In the genomic region with DNA sequence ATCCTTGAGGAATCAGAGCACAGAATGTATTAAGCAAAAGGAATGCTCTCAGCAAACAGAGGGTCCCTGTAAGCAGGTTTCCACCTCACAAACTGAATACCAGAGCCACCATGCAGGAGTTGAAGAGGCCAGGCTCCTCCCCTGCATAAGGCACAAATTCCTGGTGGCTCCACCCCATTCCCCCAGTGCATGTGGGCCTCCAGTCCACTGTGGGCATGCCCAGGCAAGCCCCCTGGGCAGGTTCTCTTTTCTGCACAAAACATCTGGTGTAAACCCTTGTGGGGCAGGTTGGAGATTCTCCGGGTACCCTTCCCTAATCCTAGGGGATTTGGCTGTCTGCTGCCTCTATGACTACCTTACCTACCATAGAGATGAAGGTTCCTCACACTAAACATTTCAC, we compare ENCODE assay signal across 27 cellular contexts.
DNase-seq lines count a peak whose midpoint lies in the region; ATAC-seq, FAIRE-seq and TF ChIP-seq lines count a peak whose summit lies in the region.
"Had no signal": no experiment of that assay in that cellular context is flagged by ENCODE, and none has a peak within 500 bp of the region (broad histone marks: within the 10 kb centered on the region; RNA-seq: fewer than 3 reads in every experiment).

No MANE protein-coding gene starts in this region.

- FAIRE-seq in frontal cortex (lab: Jason Lieb, UNC), result no peak

- ATAC-seq in GM18909 (IDR thresholded peaks at IDR 0.05; ENCODE audit: poor library complexity, unreplicated experiment), result no peak
- ATAC-seq: activated CD4-positive, CD25-positive, alpha-beta regulatory T cell treated with anti-CD3 and anti-CD28 coated beads, Interleukin-2, amount 50 U/mL, for 24 hours; activated naive CD4-positive, alpha-beta T cell treated with anti-CD3 and anti-CD28 coated beads, Interleukin-2, amount 50 U/mL, for 72 hours; activated T-helper 17 cell treated with anti-CD3 and anti-CD28 coated beads, Interleukin-2, amount 50 U/mL, for 72 hours; lower lobe of right lung; upper lobe of right lung had no signal

- DNase-seq in AG10803 (ENCODE audit: low read depth) (peak; percentile 13), GDM1 (lab: John Stamatoyannopoulos, UW) (peak; percentile 49), islet precursor cell (peak; percentile 89), frontal cortex (ENCODE audit: low spot score in 2 of 2) (no peak), cerebellar nuclear complex (lab: John Stamatoyannopoulos, UW) (no peak)
- DNase-seq: activated CD4-positive, alpha-beta memory T cell treated with anti-CD3 and anti-CD28 coated beads, Interleukin-2, amount 10 ng/mL, durations not matched to agents 7 days and 5 days; activated CD8-positive, alpha-beta memory T cell treated with anti-CD3 and anti-CD28 coated beads, Interleukin-2, amount 50 U/mL, for 48 hours; anterior cingulate cortex; C1 segment of cervical spinal cord; caudate nucleus; COR-L47; lower lobe of right lung; NCI-H1048; NCI-H187 treated with DMSO at 0.1 percent for 48 hours; NCI-H226; NCI-H82; nephron progenitor cell; ovary; RPMI8226; stimulated activated CD4-positive, alpha-beta T cell treated with anti-CD3 and anti-CD28 coated beads, Interleukin-2, amount 100 ng/mL, for 24 hours; T-helper 1 cell; upper lobe of right lung had no signal

- peaks cover 0 to 13% (median 7%) of the 10 kb centered on the region in 5 experiments for H3K9me3 Mint-ChIP-seq in brain

- peak overlapping the region in 4 of 5 experiments; percentile 23 to 74 (median 38) for H3K27ac Mint-ChIP-seq in brain
- H3K27ac Mint-ChIP-seq: activated CD4-positive, alpha-beta memory T cell treated with anti-CD3 and anti-CD28 coated beads, Interleukin-2, amount 10 ng/mL, durations not matched to agents 7 days and 5 days; activated T-helper 17 cell treated with anti-CD3 and anti-CD28 coated beads, Interleukin-2, amount 50 U/mL, for 72 hours; nephron progenitor cell had no signal

- TF ChIP-seq CTCF in AG10803 (conservative IDR thresholded peaks at IDR 0.05; ENCODE audit: low read length) (no peak), brain (conservative IDR thresholded peaks at IDR 0.05) (no peak)

- H3K27me3 Mint-ChIP-seq in brain, result no peaks in the 10 kb centered on the region
- H3K27me3 Mint-ChIP-seq: activated CD4-positive, alpha-beta memory T cell treated with anti-CD3 and anti-CD28 coated beads, Interleukin-2, amount 10 ng/mL, durations not matched to agents 7 days and 5 days; activated T-helper 17 cell treated with anti-CD3 and anti-CD28 coated beads, Interleukin-2, amount 50 U/mL, for 72 hours had no signal

- H3K4me3 ChIP-seq in AG10803 (ENCODE audit: low read length), result no peak overlapping the region
- H3K4me3 ChIP-seq: lower lobe of right lung, ovary, upper lobe of right lung had no signal

- H3K4me3 Mint-ChIP-seq in brain, result no peak overlapping the region
- H3K4me3 Mint-ChIP-seq: activated CD4-positive, alpha-beta memory T cell treated with anti-CD3 and anti-CD28 coated beads, Interleukin-2, amount 10 ng/mL, durations not matched to agents 7 days and 5 days; activated T-helper 17 cell treated with anti-CD3 and anti-CD28 coated beads, Interleukin-2, amount 50 U/mL, for 72 hours; nephron progenitor cell had no signal

- peaks cover 32% of the 10 kb centered on the region for H3K4me1 Mint-ChIP-seq in brain
- H3K4me1 Mint-ChIP-seq: activated CD4-positive, alpha-beta memory T cell treated with anti-CD3 and anti-CD28 coated beads, Interleukin-2, amount 10 ng/mL, durations not matched to agents 7 days and 5 days; activated T-helper 17 cell treated with anti-CD3 and anti-CD28 coated beads, Interleukin-2, amount 50 U/mL, for 72 hours had no signal

- peaks cover 3% of the 10 kb centered on the region for H3K36me3 Mint-ChIP-seq in brain

Comparison
In these comparisons a context has a peak if more than half of its experiments do, and no peak if none do; other contexts are left out.
1. DNase-seq: peak in AG10803 (single experiment), GDM1 (single experiment) and islet precursor cell (single experiment); none in frontal cortex (0 of 2) and cerebellar nuclear complex (0 of 2).